ENCODE assay signal across 12 cellular contexts in genomic region chr3:78497025-78497424, GRCh38.
DNase-seq lines count a peak whose midpoint lies in the region; TF ChIP-seq lines count a peak whose summit lies in the region.
"Had no signal": no experiment of that assay in that cellular context is flagged by ENCODE, and none has a peak within 500 bp of the region (broad histone marks: within the 10 kb centered on the region; RNA-seq: fewer than 3 reads in every experiment).

No MANE protein-coding gene starts in this region.

- no peaks in the 10 kb centered on the region for H3K9me3 ChIP-seq in adipocyte (ENCODE audit: control insufficient read depth, low read length)
- H3K9me3 ChIP-seq in neural cell (ENCODE audit: low read length) = no peaks in the 10 kb centered on the region

- no peak overlapping the region for H2AFZ ChIP-seq in neural cell (ENCODE audit: low read depth, low read length)

- peak overlapping the region; percentile 8 for H3K4me2 ChIP-seq in neural cell (ENCODE audit: low read length)
- H3K4me2 ChIP-seq: KMS-11 had no signal

- peak; percentile 24 for TF ChIP-seq RAD21 in neural cell (conservative IDR thresholded peaks at IDR 0.05)

- H3K9ac ChIP-seq in adipocyte (ENCODE audit: low read length) (no peak overlapping the region), neural cell (ENCODE audit: low read length) (peak overlapping the region; percentile 3)
- H3K9ac ChIP-seq: KMS-11 had no signal

- no peaks in the 10 kb centered on the region for H3K79me2 ChIP-seq in neural cell (replicated peaks; ENCODE audit: insufficient read depth, low read length)

- DNase-seq in NCI-H1092 (lab: John Stamatoyannopoulos, UW) (peak; percentile 57), NCI-H2081 treated with DMSO at 0.1 percent for 48 hours (lab: John Stamatoyannopoulos, UW) (peak; percentile 74), adipocyte (ENCODE audit: low read depth) (peak; percentile 25), AG20443 (ENCODE audit: low spot score) (no peak), GM03348 (ENCODE audit: low spot score) (no peak)
- no peak for DNase-seq in activated naive CD4-positive, alpha-beta T cell treated with Interleukin-2 at 50 U/mL for 16 hours
- DNase-seq: activated T-cell treated with anti-CD3 and anti-CD28 coated beads, Interleukin-2, amount 50 U/mL, for 1 hour; CD8-positive, alpha-beta T cell; foreskin melanocyte; islet precursor cell had no signal

- H3K27ac ChIP-seq in neural cell (ENCODE audit: low read length) = peak overlapping the region; percentile 39
- H3K27ac ChIP-seq: KMS-11 had no signal

- no peaks in the 10 kb centered on the region for H3K27me3 ChIP-seq in adipocyte (replicated peaks; ENCODE audit: control insufficient read depth, insufficient read depth, low read length)
- H3K27me3 ChIP-seq in neural cell (ENCODE audit: insufficient read depth, low read depth, low read length) = no peaks in the 10 kb centered on the region

- H3K36me3 ChIP-seq in adipocyte (ENCODE audit: control insufficient read depth, insufficient read depth, low read length, severe bottlenecking) (no peaks in the 10 kb centered on the region), neural cell (ENCODE audit: insufficient read depth, low read length) (no peaks in the 10 kb centered on the region)

- peaks cover 7% of the 10 kb centered on the region for H3K4me1 ChIP-seq in adipocyte (ENCODE audit: control insufficient read depth, insufficient read depth, low read length)

- no peak for TF ChIP-seq CTCF in neural cell (IDR thresholded peaks at IDR 0.05; ENCODE audit: poor library complexity, severe bottlenecking)

- no peaks in the 10 kb centered on the region for H4K20me1 ChIP-seq in neural cell (ENCODE audit: insufficient read depth)

- H3K9me2 ChIP-seq in neural cell (ENCODE audit: insufficient read depth, low read length) = no peaks in the 10 kb centered on the region

- H3K4me3 ChIP-seq in adipocyte (ENCODE audit: low read length) = no peak overlapping the region
- peak overlapping the region; percentile 11 for H3K4me3 ChIP-seq in neural cell (ENCODE audit: low read length)

- H3F3A ChIP-seq in neural cell (ENCODE audit: insufficient read depth, low read length, poor library complexity, severe bottlenecking) = peaks cover 5% of the 10 kb centered on the region

- peak; percentile 94 for TF ChIP-seq EP300 in neural cell (conservative IDR thresholded peaks at IDR 0.05; ENCODE audit: poor library complexity, severe bottlenecking)

TF ChIP-seq in neural cell, 6 proteins besides CTCF, POLR2A, EP300 and RAD21:
- no peak for TF ChIP-seq TAF1 (IDR thresholded peaks at IDR 0.05; ENCODE audit: low read depth)
- peak; percentile 97 for TF ChIP-seq POLR2AphosphoS5 (IDR thresholded peaks at IDR 0.05)
- no peak for TF ChIP-seq MXI1 (conservative IDR thresholded peaks at IDR 0.05; ENCODE audit: poor library complexity, severe bottlenecking)
- no peak for TF ChIP-seq REST (IDR thresholded peaks at IDR 0.05; ENCODE audit: borderline replicate concordance)
- TF ChIP-seq SMC3 (conservative IDR thresholded peaks at IDR 0.05; ENCODE audit: poor library complexity) = no peak
- no peak for TF ChIP-seq EZH2 (IDR thresholded peaks at IDR 0.05; ENCODE audit: borderline replicate concordance, insufficient read depth, low read length, poor library complexity, severe bottlenecking)

Comparison
In these comparisons a context has a peak if more than half of its experiments do, and no peak if none do; other contexts are left out.
1. DNase-seq: peak in NCI-H1092 (single experiment), NCI-H2081 treated with DMSO at 0.1 percent for 48 hours (single experiment) and adipocyte (single experiment); none in AG20443 (single experiment), activated naive CD4-positive, alpha-beta T cell treated with Interleukin-2 at 50 U/mL for 16 hours (single experiment) and GM03348 (single experiment).